ENCODE assay signal across 8 cellular contexts in the genomic region with DNA sequence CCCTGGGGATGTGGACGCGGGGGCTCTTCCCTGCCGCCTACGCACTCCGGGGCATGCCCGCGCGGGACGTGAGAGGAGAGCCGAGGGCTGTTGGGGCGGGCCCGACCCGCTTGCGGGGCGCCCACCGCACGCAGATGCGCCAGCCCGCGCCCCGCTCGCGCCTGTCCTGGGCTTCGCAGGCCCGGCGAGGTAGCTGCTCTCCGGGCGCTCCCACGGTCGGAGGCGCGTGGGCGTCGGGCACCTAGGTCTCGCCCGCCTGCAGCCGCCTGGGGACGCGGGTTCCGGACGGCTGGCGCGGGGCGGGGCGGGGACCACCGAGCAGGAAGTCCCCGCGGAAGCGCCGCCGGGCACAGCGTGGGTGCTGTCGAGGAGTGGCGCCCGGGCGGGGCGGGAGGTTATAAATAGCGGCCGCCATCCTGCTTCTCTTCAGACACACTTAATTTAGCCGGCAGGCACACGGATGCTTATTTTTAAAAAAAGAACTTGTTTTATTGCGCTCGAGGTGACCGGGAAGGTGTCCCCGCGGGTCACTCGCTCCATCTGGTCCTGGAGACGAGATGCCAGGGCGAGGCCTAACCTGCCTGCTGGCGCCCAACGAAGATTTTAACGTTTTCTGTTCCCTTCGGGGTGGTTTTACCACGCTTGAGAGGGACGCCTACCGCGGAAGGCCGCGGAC. TPM values are rescaled to one million over a fixed set of nuclear protein-coding genes. Genes with fewer than 3 reads are reported as not detected.
DNase-seq lines count a peak whose midpoint lies in the region; ATAC-seq and TF ChIP-seq lines count a peak whose summit lies in the region.

No MANE protein-coding gene starts in this region.

- H3K18ac ChIP-seq in mesenchymal stem cell (ENCODE audit: low read depth in 1 of 2, low read length in 2 of 2) = peak overlapping the region in 1 of 2 experiments; percentile 56

- H4K8ac ChIP-seq in mesenchymal stem cell (ENCODE audit: low read length) = peak overlapping the region; percentile 9

- H3K4me1 ChIP-seq in Peyer's patch (peaks cover 0 to 21% (median 7%) of the 10 kb centered on the region in 4 donors), mesenchymal stem cell (ENCODE audit: control insufficient read depth, insufficient read depth, low read depth, low read length) (peaks cover 16% of the 10 kb centered on the region)

- no peaks in the 10 kb centered on the region for H3K79me1 ChIP-seq in mesenchymal stem cell (replicated peaks; ENCODE audit: low read length, poor library complexity, severe bottlenecking)

- H3K27ac ChIP-seq in Peyer's patch (peak overlapping the region in 1 of 4 donors; percentile 49), mesenchymal stem cell (ENCODE audit: low read length, poor library complexity, severe bottlenecking) (no peak overlapping the region)

- H2BK12ac ChIP-seq in mesenchymal stem cell (ENCODE audit: low read length in 2 of 2) = no peak overlapping the region

- in situ Hi-C loops in GM13976 (cut with MboI; ENCODE audit: low sequenced_read_pairs, unreplicated experiment) = loop anchor here (25.0 kb wide), 2 partner anchors 174 to 424 kb away; no protein-coding TSS in a partner anchor

- no peak overlapping the region for H3K9ac ChIP-seq in mesenchymal stem cell (ENCODE audit: low read length)

- H3K4me3 ChIP-seq in Peyer's patch (peak overlapping the region; percentile 34 to 55 (median 46)), mesenchymal stem cell (ENCODE audit: insufficient read depth in 1 of 2, low read depth in 1 of 2, low read length in 2 of 2) (peak overlapping the region; percentile 64 to 75)

- H2BK120ac ChIP-seq in mesenchymal stem cell (ENCODE audit: low read depth, low read length) = no peak overlapping the region

- H4K91ac ChIP-seq in mesenchymal stem cell (ENCODE audit: low read length) = no peak overlapping the region

- H2AK5ac ChIP-seq in mesenchymal stem cell (ENCODE audit: low read length, severe bottlenecking) = no peak overlapping the region

- H3K23ac ChIP-seq in mesenchymal stem cell (ENCODE audit: low read length in 2 of 2) = peak overlapping the region in 1 of 2 experiments; percentile 40

- TF ChIP-seq POLR2A in Peyer's patch (IDR thresholded peaks at IDR 0.05) = no peak

- H3K14ac ChIP-seq in mesenchymal stem cell (ENCODE audit: low read length in 2 of 2) = no peak overlapping the region

- no peak overlapping the region for H2BK15ac ChIP-seq in mesenchymal stem cell (ENCODE audit: low read depth, poor library complexity, severe bottlenecking)

- H3K4me2 ChIP-seq in mesenchymal stem cell (ENCODE audit: low read length, poor library complexity, severe bottlenecking) = peak overlapping the region; percentile 72

- H3K27me3 ChIP-seq in Peyer's patch (peaks cover 0 to 27% of the 10 kb centered on the region in 2 donors), mesenchymal stem cell (ENCODE audit: control insufficient read depth in 1 of 2, insufficient read depth in 1 of 2, low read length in 2 of 2) (peaks cover 33 to 59% of the 10 kb centered on the region in 2 experiments)

- H3K9me3 ChIP-seq in Peyer's patch = no peaks in the 10 kb centered on the region
- H3K9me3 ChIP-seq in mesenchymal stem cell (ENCODE audit: control insufficient read depth, low read length) = no peaks in the 10 kb centered on the region

- TF ChIP-seq CTCF in GM13976 (IDR thresholded peaks at IDR 0.05; ENCODE audit: borderline replicate concordance, control extremely low read depth, extremely low read depth, insufficient read depth, missing control alignments) (no peak), Peyer's patch (IDR thresholded peaks at IDR 0.05) (no peak)

- peak; percentile 58 for ATAC-seq in HG02571 (IDR thresholded peaks at IDR 0.05; ENCODE audit: unreplicated experiment)

- H2AFZ ChIP-seq in mesenchymal stem cell (ENCODE audit: low read depth, low read length) = peak overlapping the region; percentile 39

- H3K36me3 ChIP-seq in Peyer's patch (no peaks in the 10 kb centered on the region), mesenchymal stem cell (ENCODE audit: control insufficient read depth in 1 of 2, insufficient read depth in 2 of 2, low read depth in 1 of 2, low read length in 2 of 2) (peaks cover 0 to 7% of the 10 kb centered on the region in 2 experiments)

- 6% methylated on average over 71 of the region's 79 CpGs for WGBS in mesenchymal stem cell

- no peak overlapping the region for H3K4ac ChIP-seq in mesenchymal stem cell (ENCODE audit: low read depth in 1 of 2, low read length in 2 of 2)

- peak; percentile 63 for DNase-seq in GM13976 (ENCODE audit: low spot score)
- DNase-seq in Peyer's patch = peak in 2 of 3 donors; percentile 68 to 81
- DNase-seq in astrocyte of the hippocampus (ENCODE audit: low read depth, low spot score) = peak; percentile 20
- no peak for DNase-seq in mesenchymal stem cell
- peak; percentile 23 for DNase-seq in stimulated activated naive CD4-positive, alpha-beta T cell treated with Interleukin-2 at 50 U/mL for 16 hours (lab: John Stamatoyannopoulos, UW)
- DNase-seq in NCI-H226 = no peak
- DNase-seq in kidney tubule cell (ENCODE audit: low spot score) = no peak

- H2BK5ac ChIP-seq in mesenchymal stem cell (ENCODE audit: low read depth, low read length, poor library complexity, severe bottlenecking) = no peak overlapping the region

RNA-seq across cellular contexts. Expression of gene GJA3, which starts 0.6 kb away (rescaled TPM):
- total RNA-seq in Peyer's patch = not detected
- 0.03 TPM for polyA plus RNA-seq in mesenchymal stem cell (2013, experiment 1 of 2)
- 0.03 TPM for polyA plus RNA-seq in mesenchymal stem cell (2013, experiment 2 of 2)

RNA-seq across cellular contexts. Expression of gene GJB2, which starts 31.3 kb away (rescaled TPM):
- 10 to 100 TPM in 2 of 4 donors, 1 to 10 TPM in 2; 3.3 to 25.7 (median 14.1) TPM for total RNA-seq in Peyer's patch
- 0.01 TPM for polyA plus RNA-seq in mesenchymal stem cell (2013, experiment 1 of 2)
- 0.01 TPM for polyA plus RNA-seq in mesenchymal stem cell (2013, experiment 2 of 2)

Comparison
In these comparisons a context has a peak if more than half of its experiments do, and no peak if none do; other contexts are left out.
1. DNase-seq: peak in GM13976 (single experiment), Peyer's patch (2 of 3), astrocyte of the hippocampus (single experiment) and stimulated activated naive CD4-positive, alpha-beta T cell treated with Interleukin-2 at 50 U/mL for 16 hours (single experiment); none in mesenchymal stem cell (single experiment), NCI-H226 (single experiment) and kidney tubule cell (single experiment).